Comparison of ENCODE assay signal across 28 cellular contexts in genomic region chr9:136692190-136693134, GRCh38. TPM values are rescaled to one million over a fixed set of nuclear protein-coding genes. Genes with fewer than 3 reads are reported as not detected.
DNase-seq lines count a peak whose midpoint lies in the region; ATAC-seq and TF ChIP-seq lines count a peak whose summit lies in the region.
"Had no signal": no experiment of that assay in that cellular context is flagged by ENCODE, and none has a peak within 500 bp of the region (broad histone marks: within the 10 kb centered on the region; RNA-seq: fewer than 3 reads in every experiment).

No MANE protein-coding gene starts in this region.

- peaks cover 13% of the 10 kb centered on the region for H3K4me1 Mint-ChIP-seq in progenitor cell of endocrine pancreas (ENCODE audit: low read depth)

- TF ChIP-seq CTCF in body of pancreas (IDR thresholded peaks at IDR 0.05) (no peak), lower lobe of right lung (IDR thresholded peaks at IDR 0.05) (no peak), upper lobe of left lung (IDR thresholded peaks at IDR 0.05) (no peak), progenitor cell of endocrine pancreas (IDR thresholded peaks at IDR 0.05; ENCODE audit: unreplicated experiment) (no peak)

- H3K9me3 Mint-ChIP-seq in progenitor cell of endocrine pancreas (ENCODE audit: low read depth): no peaks in the 10 kb centered on the region
- H3K9me3 Mint-ChIP-seq: activated naive CD4-positive, alpha-beta T cell treated with anti-CD3 and anti-CD28 coated beads, Interleukin-2, amount 50 U/mL, for 72 hours; activated T-helper 2 cell treated with anti-CD3 and anti-CD28 coated beads, Interferon-gamma antibody, Interleukin-2, Interleukin-4, amounts not matched to agents 10 μg/mL and 5 μg/mL and 100 μg/mL, durations not matched to agents 14 hours and 24 hours and 36 hours; dendritic cell treated with granulocyte-macrophage colony-stimulating factor and Interleukin-4, amounts not matched to agents 40 ng/mL and 50 ng/mL, for 4 days; natural killer cell treated with Interleukin-12 subunit alpha and Interleukin-12 subunit beta and Interleukin-15 and Interleukin-18, amount 100 ng/mL, for 72 hours had no signal

- no peak overlapping the region for H3K4me3 Mint-ChIP-seq in progenitor cell of endocrine pancreas (ENCODE audit: low read depth)
- H3K4me3 Mint-ChIP-seq: activated CD8-positive, alpha-beta T cell treated with anti-CD3 and anti-CD28 coated beads, Interleukin-2, amount 10 ng/mL, durations not matched to agents 7 days and 5 days; dendritic cell treated with granulocyte-macrophage colony-stimulating factor and Interleukin-4, amounts not matched to agents 40 ng/mL and 50 ng/mL, for 4 days; natural killer cell treated with Interleukin-12 subunit alpha and Interleukin-12 subunit beta and Interleukin-15 and Interleukin-18, amount 100 ng/mL, for 72 hours had no signal

- H3K27ac Mint-ChIP-seq in progenitor cell of endocrine pancreas: no peak overlapping the region
- H3K27ac Mint-ChIP-seq: activated CD8-positive, alpha-beta T cell treated with anti-CD3 and anti-CD28 coated beads, Interleukin-2, amount 10 ng/mL, durations not matched to agents 7 days and 5 days; activated naive CD4-positive, alpha-beta T cell treated with anti-CD3 and anti-CD28 coated beads, Interleukin-2, amount 50 U/mL, for 72 hours; activated T-helper 2 cell treated with anti-CD3 and anti-CD28 coated beads, Interferon-gamma antibody, Interleukin-2, Interleukin-4, amounts not matched to agents 10 μg/mL and 5 μg/mL and 100 μg/mL, durations not matched to agents 14 hours and 24 hours and 36 hours; CD4-positive, CD25-positive, alpha-beta regulatory T cell; dendritic cell treated with granulocyte-macrophage colony-stimulating factor and Interleukin-4, amounts not matched to agents 40 ng/mL and 50 ng/mL, for 4 days; natural killer cell treated with Interleukin-12 subunit alpha and Interleukin-12 subunit beta and Interleukin-15 and Interleukin-18, amount 100 ng/mL, for 72 hours had no signal

- intact Hi-C loops in body of pancreas (cut with DNase I) (no loop called here), lower lobe of right lung (cut with DNase I) (no loop called here)

- no peaks in the 10 kb centered on the region for H3K9me3 ChIP-seq in body of pancreas
- no peaks in the 10 kb centered on the region for H3K9me3 ChIP-seq in lower lobe of right lung
- no peaks in the 10 kb centered on the region for H3K9me3 ChIP-seq in upper lobe of left lung
- H3K9me3 ChIP-seq: gastrocnemius medialis, right atrium auricular region had no signal

- H3K4me3 ChIP-seq in body of pancreas (no peak overlapping the region), lower lobe of right lung (no peak overlapping the region), upper lobe of left lung (no peak overlapping the region)
- H3K4me3 ChIP-seq: cardiac muscle cell, gastrocnemius medialis, right atrium auricular region had no signal

- H3K27me3 ChIP-seq in body of pancreas (no peaks in the 10 kb centered on the region), lower lobe of right lung (ENCODE audit: low read depth) (no peaks in the 10 kb centered on the region), upper lobe of left lung (no peaks in the 10 kb centered on the region)
- H3K27me3 ChIP-seq: cardiac muscle cell, right atrium auricular region had no signal

- H3K36me3 ChIP-seq in body of pancreas (replicated peaks in 1 of 2; ENCODE audit: insufficient read depth in 1 of 2, low read depth in 2 of 2) (no peaks in the 10 kb centered on the region), lower lobe of right lung (no peaks in the 10 kb centered on the region), upper lobe of left lung (no peaks in the 10 kb centered on the region)
- H3K36me3 ChIP-seq: cardiac muscle cell, gastrocnemius medialis, right atrium auricular region had no signal

- 70 to 90% methylated on average over 9 to 43 of the region's 46 CpGs for WGBS in body of pancreas, 2 donors
- 84 to 93% methylated on average over 20 to 43 of the region's 46 CpGs for WGBS in upper lobe of left lung, 2 donors

- peaks cover 96% of the 10 kb centered on the region for H3K4me1 ChIP-seq in body of pancreas
- H3K4me1 ChIP-seq in lower lobe of right lung: peaks cover 77% of the 10 kb centered on the region
- peaks cover 40 to 71% (median 63%) of the 10 kb centered on the region in 4 donors for H3K4me1 ChIP-seq in upper lobe of left lung
- H3K4me1 ChIP-seq: parathyroid adenoma had no signal

- no peaks in the 10 kb centered on the region for H3K36me3 Mint-ChIP-seq in progenitor cell of endocrine pancreas (ENCODE audit: insufficient read depth)
- H3K36me3 Mint-ChIP-seq: activated naive CD4-positive, alpha-beta T cell treated with anti-CD3 and anti-CD28 coated beads, Interleukin-2, amount 50 U/mL, for 72 hours; CD4-positive, CD25-positive, alpha-beta regulatory T cell; natural killer cell treated with Interleukin-12 subunit alpha and Interleukin-12 subunit beta and Interleukin-15 and Interleukin-18, amount 100 ng/mL, for 72 hours had no signal

- ATAC-seq in body of pancreas (no peak), lower lobe of right lung (no peak), upper lobe of left lung (ENCODE audit: low FRiP score in 2 of 2) (no peak), GM19023 (IDR thresholded peaks at IDR 0.05; ENCODE audit: unreplicated experiment) (no peak)
- ATAC-seq: activated CD8-positive, alpha-beta T cell treated with anti-CD3 and anti-CD28 coated beads, Interleukin-2, amount 10 ng/mL, durations not matched to agents 7 days and 5 days; activated naive CD4-positive, alpha-beta T cell treated with anti-CD3 and anti-CD28 coated beads, Interleukin-2, amount 50 U/mL, for 72 hours; gastrocnemius medialis; natural killer cell treated with Interleukin-12 subunit alpha and Interleukin-12 subunit beta and Interleukin-15 and Interleukin-18, amount 100 ng/mL, for 72 hours had no signal

- H3K27ac ChIP-seq in body of pancreas: peak overlapping the region; percentile 92 to 97 (median 94)
- peak overlapping the region; percentile 18 for H3K27ac ChIP-seq in lower lobe of right lung
- H3K27ac ChIP-seq in upper lobe of left lung: peak overlapping the region; percentile 51 to 76 (median 67)
- H3K27ac ChIP-seq: cardiac muscle cell had no signal

- H3K27me3 Mint-ChIP-seq in progenitor cell of endocrine pancreas: peaks cover 10% of the 10 kb centered on the region

- no peak for TF ChIP-seq POLR2A in body of pancreas (IDR thresholded peaks at IDR 0.05)
- TF ChIP-seq POLR2A in upper lobe of left lung (IDR thresholded peaks at IDR 0.05): no peak

- DNase-seq in DMS53 (lab: John Stamatoyannopoulos, UW): peak; percentile 68
- no peak for DNase-seq in DMS53 treated with DMSO at 0.1 percent for 48 hours (lab: John Stamatoyannopoulos, UW; ENCODE audit: unreplicated experiment)
- DNase-seq in body of pancreas: peak in 2 of 4 donors; percentile 4 to 16
- DNase-seq in lower lobe of right lung: no peak
- DNase-seq in upper lobe of left lung: peak in 1 of 2 donors; percentile 77
- no peak for DNase-seq in central memory CD4-positive, alpha-beta T cell
- no peak for DNase-seq in progenitor cell of endocrine pancreas (ENCODE audit: low spot score, unreplicated experiment)
- DNase-seq: activated CD4-positive, CD25-positive, alpha-beta regulatory T cell treated with anti-CD3 and anti-CD28 coated beads, Interleukin-2, amount 50 U/mL, for 72 hours; activated CD8-positive, alpha-beta T cell treated with anti-CD3 and anti-CD28 coated beads, Interleukin-2, amount 10 ng/mL, durations not matched to agents 7 days and 5 days; CD4-positive, CD25-positive, alpha-beta regulatory T cell; gastrocnemius medialis; NCI-H187 treated with DMSO at 0.1 percent for 48 hours; NCI-H524 treated with DMSO at 0.1 percent for 48 hours; RPMI8226; stimulated activated CD4-positive, alpha-beta T cell treated with anti-CD3 and anti-CD28 coated beads, Interleukin-2, amount 100 ng/mL, for 48 hours; substantia nigra; T-helper 1 cell had no signal

- no peak for TF ChIP-seq EP300 in upper lobe of left lung (IDR thresholded peaks at IDR 0.05)

RNA-seq across cellular contexts. Expression of gene AGPAT2, which starts 5.2 kb away (rescaled TPM):
- total RNA-seq in body of pancreas (100 to 1,000 TPM in 1 of 2 donors, 10 to 100 TPM in 1; 94.2 to 275 TPM), lower lobe of right lung (106 TPM), upper lobe of left lung (100 to 1,000 TPM in 5 of 6 donors, 10 to 100 TPM in 1; 70.2 to 242 (median 140) TPM), progenitor cell of endocrine pancreas (27.7 and 28.0 TPM in 2 replicates)

RNA-seq across cellular contexts. Expression of gene DIPK1B, which starts 19.9 kb away (rescaled TPM):
- total RNA-seq in body of pancreas: 10 to 100 TPM in 1 of 2 donors, 1 to 10 TPM in 1; 2.0 to 25.7 TPM
- 15.1 TPM for total RNA-seq in lower lobe of right lung
- 10 to 100 TPM in 5 of 6 donors, 1 to 10 TPM in 1; 9.7 to 24.1 (median 17.0) TPM for total RNA-seq in upper lobe of left lung
- total RNA-seq in progenitor cell of endocrine pancreas: 51.3 and 52.9 TPM in 2 replicates
- total RNA-seq: natural killer cell treated with Interleukin-12 subunit alpha and Interleukin-12 subunit beta and Interleukin-15 and Interleukin-18, amount 100 ng/mL, for 72 hours had no signal

RNA-seq across cellular contexts. Expression of gene EGFL7, which starts 29.7 kb away (rescaled TPM):
- total RNA-seq in body of pancreas (10 to 100 TPM; 14.8 to 47.0 TPM), lower lobe of right lung (230 TPM), upper lobe of left lung (100 to 1,000 TPM in 5 of 6 donors, 10 to 100 TPM in 1; 77.9 to 321 (median 165) TPM), progenitor cell of endocrine pancreas (13.5 and 16.3 TPM in 2 replicates)

RNA-seq across cellular contexts. Expression of gene LCN10, which starts 50.3 kb away (rescaled TPM):
- total RNA-seq in body of pancreas (1 to 10 TPM in 1 of 2 donors, under 1 TPM in 1; 0.78 to 4.6 TPM), lower lobe of right lung (2.5 TPM), upper lobe of left lung (10 to 100 TPM in 1 of 6 donors, 1 to 10 TPM in 4, under 1 TPM in 1; 0.39 to 17.8 (median 2.2) TPM), progenitor cell of endocrine pancreas (0.42 TPM in 1 of 2 replicates, not detected in the other)
- total RNA-seq: urinary bladder had no signal

RNA-seq across cellular contexts. Expression of gene LCN6, which starts 55.9 kb away (rescaled TPM):
- total RNA-seq in body of pancreas (not detected), lower lobe of right lung (2.9 TPM), upper lobe of left lung (10 to 100 TPM in 1 of 6 donors, 1 to 10 TPM in 3, not detected in 2; 2.7 to 35.1 (median 5.5) TPM), progenitor cell of endocrine pancreas (not detected in 2 replicates)
- total RNA-seq: activated CD8-positive, alpha-beta T cell treated with anti-CD3 and anti-CD28 coated beads, Interleukin-2, amount 10 ng/mL, durations not matched to agents 7 days and 5 days; activated naive CD4-positive, alpha-beta T cell treated with anti-CD3 and anti-CD28 coated beads, Interleukin-2, amount 50 U/mL, for 72 hours; activated T-helper 2 cell treated with anti-CD3 and anti-CD28 coated beads, Interferon-gamma antibody, Interleukin-2, Interleukin-4, amounts not matched to agents 10 μg/mL and 5 μg/mL and 100 μg/mL, durations not matched to agents 14 hours and 24 hours and 36 hours; cardiac muscle cell; CD4-positive, CD25-positive, alpha-beta regulatory T cell; H7; liver; natural killer cell treated with Interleukin-12 subunit alpha and Interleukin-12 subunit beta and Interleukin-15 and Interleukin-18, amount 100 ng/mL, for 72 hours; urinary bladder had no signal

Comparison
In these comparisons a context has a peak if more than half of its experiments do, and no peak if none do; other contexts are left out.
1. H3K27ac ChIP-seq: peak in every context shown above with its lines; median percentile 94 in body of pancreas; 67 in upper lobe of left lung; 18 in lower lobe of right lung.